In the genomic region with DNA sequence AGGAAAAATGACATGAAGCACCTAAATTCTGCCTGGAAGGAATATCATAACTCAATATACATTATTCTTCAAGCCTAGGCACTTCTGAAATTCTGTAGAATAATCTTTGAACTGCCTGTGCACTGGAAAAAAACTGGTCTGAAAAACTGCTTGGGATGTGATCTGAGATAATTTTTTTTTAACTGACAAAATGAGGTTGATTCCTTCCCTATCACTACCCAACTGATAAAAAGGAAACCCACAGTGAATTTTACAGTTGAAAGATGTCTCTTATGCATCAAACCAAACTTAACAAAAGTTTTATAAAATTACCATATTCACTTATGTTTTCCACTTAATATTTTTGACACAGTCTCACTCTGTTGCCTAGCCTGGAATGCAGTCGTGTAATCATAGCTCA, we compare ENCODE assay signal across 24 cellular contexts.
DNase-seq lines count a peak whose midpoint lies in the region; ATAC-seq and TF ChIP-seq lines count a peak whose summit lies in the region.
"Had no signal": no experiment of that assay in that cellular context is flagged by ENCODE, and none has a peak within 500 bp of the region (broad histone marks: within the 10 kb centered on the region; RNA-seq: fewer than 3 reads in every experiment).

No MANE protein-coding gene starts in this region.

- H3K27me3 ChIP-seq in Loucy (ENCODE audit: insufficient read depth, low read length, poor library complexity, severe bottlenecking) (no peaks in the 10 kb centered on the region), lower lobe of right lung (ENCODE audit: low read depth) (no peaks in the 10 kb centered on the region), suprapubic skin (no peaks in the 10 kb centered on the region)
- H3K27me3 ChIP-seq: SJCRH30 had no signal

- H3K4me1 Mint-ChIP-seq in activated naive CD8-positive, alpha-beta T cell treated with anti-CD3 and anti-CD28 coated beads, Interleukin-2, amount 50 U/mL, for 24 hours: peaks cover 51% of the 10 kb centered on the region
- peaks cover 25% of the 10 kb centered on the region for H3K4me1 Mint-ChIP-seq in activated naive CD8-positive, alpha-beta T cell treated with anti-CD3 and anti-CD28 coated beads for 36 hours
- H3K4me1 Mint-ChIP-seq in activated T-helper 1 cell treated with anti-CD3 and anti-CD28 coated beads, Interleukin-12 subunit alpha, Interleukin-12 subunit beta, Interleukin-2, Interleukin-4 antibody, amounts not matched to agents 30 ng/mL and 10 ng/mL and 1 ng/mL, durations not matched to agents 14 hours and 24 hours and 36 hours (ENCODE audit: low read depth): peaks cover 29% of the 10 kb centered on the region

- WGBS in suprapubic skin: 97% methylated on average over 1 of the region's 1 CpG

- H3K27me3 Mint-ChIP-seq in activated naive CD8-positive, alpha-beta T cell treated with anti-CD3 and anti-CD28 coated beads, Interleukin-2, amount 50 U/mL, for 24 hours: no peaks in the 10 kb centered on the region
- no peaks in the 10 kb centered on the region for H3K27me3 Mint-ChIP-seq in activated naive CD8-positive, alpha-beta T cell treated with anti-CD3 and anti-CD28 coated beads for 36 hours
- H3K27me3 Mint-ChIP-seq in activated T-helper 1 cell treated with anti-CD3 and anti-CD28 coated beads, Interleukin-12 subunit alpha, Interleukin-12 subunit beta, Interleukin-2, Interleukin-4 antibody, amounts not matched to agents 30 ng/mL and 10 ng/mL and 1 ng/mL, durations not matched to agents 14 hours and 24 hours and 36 hours (ENCODE audit: insufficient read depth): no peaks in the 10 kb centered on the region
- H3K27me3 Mint-ChIP-seq: CD4-positive, alpha-beta T cell had no signal

- H3K4me1 ChIP-seq in Loucy (ENCODE audit: insufficient read depth, low read length, poor library complexity, severe bottlenecking) (peaks cover 59% of the 10 kb centered on the region), lower lobe of right lung (no peaks in the 10 kb centered on the region), suprapubic skin (no peaks in the 10 kb centered on the region)
- H3K4me1 ChIP-seq: SJCRH30 had no signal

- no peak for DNase-seq in activated naive CD8-positive, alpha-beta T cell treated with anti-CD3 and anti-CD28 coated beads, Interleukin-2, amount 50 U/mL, for 24 hours
- DNase-seq in activated naive CD8-positive, alpha-beta T cell treated with anti-CD3 and anti-CD28 coated beads for 36 hours: no peak
- DNase-seq in activated T-helper 1 cell treated with anti-CD3 and anti-CD28 coated beads, Interleukin-12 subunit alpha, Interleukin-12 subunit beta, Interleukin-2, Interleukin-4 antibody, amounts not matched to agents 30 ng/mL and 10 ng/mL and 1 ng/mL, durations not matched to agents 14 hours and 24 hours and 36 hours (ENCODE audit: low spot score): no peak
- DNase-seq in lower lobe of right lung (no peak), DMS 273 (lab: John Stamatoyannopoulos, UW; ENCODE audit: unreplicated experiment) (no peak), suprapubic skin (ENCODE audit: low spot score in 2 of 2) (no peak)
- DNase-seq: CD4-positive, alpha-beta T cell; DMS53; GM23248; H7; KBM-7; MM.1S; NCI-H1417; NCI-H1694; NCI-H2029 treated with DMSO at 0.1 percent for 48 hours; NCI-H446 treated with DMSO at 0.1 percent for 48 hours; NCI-H526; NCI-H82; NK-92 treated with Interleukin-12 subunit alpha and Interleukin-12 subunit beta, amount 100 ng/mL, for 24 hours; PC-9; SJCRH30 had no signal

- intact Hi-C loops in activated T-helper 1 cell treated with anti-CD3 and anti-CD28 coated beads, Interleukin-12 subunit alpha, Interleukin-12 subunit beta, Interleukin-2, Interleukin-4 antibody, amounts not matched to agents 30 ng/mL and 10 ng/mL and 1 ng/mL, durations not matched to agents 14 hours and 24 hours and 36 hours (cut with micrococcal nuclease): loop anchor here (1.0 kb wide), 1 partner anchor 9 kb away; no protein-coding TSS in a partner anchor
- intact Hi-C loops in lower lobe of right lung (cut with DNase I): no loop called here

- H3K27ac ChIP-seq in lower lobe of right lung: no peak overlapping the region
- H3K27ac ChIP-seq in suprapubic skin: no peak overlapping the region
- H3K27ac ChIP-seq: GM23248, PC-9, SJCRH30 had no signal

- peaks cover 41% of the 10 kb centered on the region for H3K36me3 Mint-ChIP-seq in activated naive CD8-positive, alpha-beta T cell treated with anti-CD3 and anti-CD28 coated beads, Interleukin-2, amount 50 U/mL, for 24 hours (ENCODE audit: low read depth)
- H3K36me3 Mint-ChIP-seq in activated naive CD8-positive, alpha-beta T cell treated with anti-CD3 and anti-CD28 coated beads for 36 hours: peaks cover 49% of the 10 kb centered on the region
- peaks cover 38% of the 10 kb centered on the region for H3K36me3 Mint-ChIP-seq in activated T-helper 1 cell treated with anti-CD3 and anti-CD28 coated beads, Interleukin-12 subunit alpha, Interleukin-12 subunit beta, Interleukin-2, Interleukin-4 antibody, amounts not matched to agents 30 ng/mL and 10 ng/mL and 1 ng/mL, durations not matched to agents 14 hours and 24 hours and 36 hours (ENCODE audit: low read depth)

- TF ChIP-seq EP300 in suprapubic skin (IDR thresholded peaks at IDR 0.05): no peak

- peaks cover 99% of the 10 kb centered on the region for H3K79me2 ChIP-seq in Loucy (ENCODE audit: insufficient read depth, low read length)

- H3K4me3 ChIP-seq in Loucy (ENCODE audit: low read length, poor library complexity, severe bottlenecking) (peak overlapping the region; percentile 2), lower lobe of right lung (no peak overlapping the region), suprapubic skin (no peak overlapping the region)
- H3K4me3 ChIP-seq: GM23248, PC-9, SJCRH30 had no signal

- H4K20me1 ChIP-seq in Loucy (ENCODE audit: insufficient read depth, low read length, poor library complexity, severe bottlenecking): peaks cover 42% of the 10 kb centered on the region

- peaks cover 95% of the 10 kb centered on the region for H3K36me3 ChIP-seq in Loucy (ENCODE audit: insufficient read depth, low read length)
- H3K36me3 ChIP-seq in lower lobe of right lung: no peaks in the 10 kb centered on the region
- peaks cover 13% of the 10 kb centered on the region for H3K36me3 ChIP-seq in suprapubic skin

- H3K4me2 ChIP-seq in Loucy (ENCODE audit: low read depth, low read length, poor library complexity, severe bottlenecking): peak overlapping the region; percentile 55
- H3K4me2 ChIP-seq: PC-9 had no signal

- TF ChIP-seq CTCF in Loucy (conservative IDR thresholded peaks at IDR 0.05; ENCODE audit: low read length): no peak
- no peak for TF ChIP-seq CTCF in lower lobe of right lung (IDR thresholded peaks at IDR 0.05)
- TF ChIP-seq CTCF in suprapubic skin (IDR thresholded peaks at IDR 0.05): no peak

- no peaks in the 10 kb centered on the region for H3K9me2 ChIP-seq in Loucy (replicated peaks; ENCODE audit: low read depth, low read length)

- peaks cover 3% of the 10 kb centered on the region for H3K9me3 Mint-ChIP-seq in activated naive CD8-positive, alpha-beta T cell treated with anti-CD3 and anti-CD28 coated beads, Interleukin-2, amount 50 U/mL, for 24 hours
- H3K9me3 Mint-ChIP-seq in activated naive CD8-positive, alpha-beta T cell treated with anti-CD3 and anti-CD28 coated beads for 36 hours: no peaks in the 10 kb centered on the region
- H3K9me3 Mint-ChIP-seq in activated T-helper 1 cell treated with anti-CD3 and anti-CD28 coated beads, Interleukin-12 subunit alpha, Interleukin-12 subunit beta, Interleukin-2, Interleukin-4 antibody, amounts not matched to agents 30 ng/mL and 10 ng/mL and 1 ng/mL, durations not matched to agents 14 hours and 24 hours and 36 hours: peaks cover 4% of the 10 kb centered on the region
- H3K9me3 Mint-ChIP-seq: CD4-positive, alpha-beta T cell had no signal

- no peak for ATAC-seq in activated naive CD8-positive, alpha-beta T cell treated with anti-CD3 and anti-CD28 coated beads, Interleukin-2, amount 50 U/mL, for 24 hours
- ATAC-seq in lower lobe of right lung: no peak
- ATAC-seq: HepG2, Right ventricle myocardium inferior had no signal

- H3K9me3 ChIP-seq in Loucy (ENCODE audit: insufficient read depth, low read depth, low read length) (no peaks in the 10 kb centered on the region), lower lobe of right lung (no peaks in the 10 kb centered on the region), suprapubic skin (no peaks in the 10 kb centered on the region)
- H3K9me3 ChIP-seq: SJCRH30 had no signal

- no peak for TF ChIP-seq POLR2A in suprapubic skin (IDR thresholded peaks at IDR 0.05)

- peak overlapping the region; percentile 5 for H3K27ac Mint-ChIP-seq in activated naive CD8-positive, alpha-beta T cell treated with anti-CD3 and anti-CD28 coated beads, Interleukin-2, amount 50 U/mL, for 24 hours
- H3K27ac Mint-ChIP-seq in activated naive CD8-positive, alpha-beta T cell treated with anti-CD3 and anti-CD28 coated beads for 36 hours: no peak overlapping the region
- H3K27ac Mint-ChIP-seq in activated T-helper 1 cell treated with anti-CD3 and anti-CD28 coated beads, Interleukin-12 subunit alpha, Interleukin-12 subunit beta, Interleukin-2, Interleukin-4 antibody, amounts not matched to agents 30 ng/mL and 10 ng/mL and 1 ng/mL, durations not matched to agents 14 hours and 24 hours and 36 hours: peak overlapping the region; percentile 9
- H3K27ac Mint-ChIP-seq: CD4-positive, alpha-beta T cell had no signal

- H3K4me3 Mint-ChIP-seq in activated naive CD8-positive, alpha-beta T cell treated with anti-CD3 and anti-CD28 coated beads, Interleukin-2, amount 50 U/mL, for 24 hours: no peak overlapping the region
- no peak overlapping the region for H3K4me3 Mint-ChIP-seq in activated naive CD8-positive, alpha-beta T cell treated with anti-CD3 and anti-CD28 coated beads for 36 hours
- no peak overlapping the region for H3K4me3 Mint-ChIP-seq in activated T-helper 1 cell treated with anti-CD3 and anti-CD28 coated beads, Interleukin-12 subunit alpha, Interleukin-12 subunit beta, Interleukin-2, Interleukin-4 antibody, amounts not matched to agents 30 ng/mL and 10 ng/mL and 1 ng/mL, durations not matched to agents 14 hours and 24 hours and 36 hours
- H3K4me3 Mint-ChIP-seq: CD4-positive, alpha-beta T cell had no signal

- H3K9ac ChIP-seq in Loucy (ENCODE audit: low read depth, low read length, poor library complexity, severe bottlenecking): peak overlapping the region; percentile 64
- H3K9ac ChIP-seq: GM23248 had no signal

- no peak overlapping the region for H2AFZ ChIP-seq in Loucy (ENCODE audit: low read length)
- H2AFZ ChIP-seq: GM23248, PC-9 had no signal

- peaks cover 6% of the 10 kb centered on the region; the same call in 1 of the 2 replicates for H3F3A ChIP-seq in Loucy (ENCODE audit: low read depth)
